ENCODE assay signal across 21 cellular contexts in genomic region chr6:128266946-128267345, GRCh38.
"Had no signal": no experiment of that assay in that cellular context is flagged by ENCODE, and none has a peak within 500 bp of the region (broad histone marks: within the 10 kb centered on the region; RNA-seq: fewer than 3 reads in every experiment).

No MANE protein-coding gene starts in this region.

- DNase-seq: activated CD4-positive, alpha-beta T cell treated with anti-CD3 and anti-CD28 coated beads, Interleukin-2, amount 50 U/mL, for 4 hours; activated CD8-positive, alpha-beta T cell treated with anti-CD3 and anti-CD28 coated beads, Interleukin-2, amount 10 ng/mL, durations not matched to agents 7 days and 5 days; activated gamma-delta T cell; activated naive CD4-positive, alpha-beta T cell treated with anti-CD3 and anti-CD28 coated beads for 36 hours; activated T-cell treated with anti-CD3 and anti-CD28 coated beads, Interleukin-2, amount 50 U/mL, for 24 hours; adrenal gland; caudate nucleus; cerebellar nuclear complex; NCI-H1092 treated with DMSO at 0.1 percent for 48 hours; NCI-H1436; NCI-H1694; NCI-H1930; NCI-H2081 treated with DMSO at 0.1 percent for 48 hours; NCI-H510A; NCI-H526; NCI-H748 treated with DMSO at 0.1 percent for 48 hours; NK-92 treated with Interleukin-12 subunit alpha and Interleukin-12 subunit beta, amount 100 ng/mL, for 24 hours; PC-9 had no signal

- H3K4me3 ChIP-seq: adrenal gland, PC-9 had no signal

- H3K4me2 ChIP-seq: PC-9 had no signal

- ATAC-seq: activated CD8-positive, alpha-beta T cell treated with anti-CD3 and anti-CD28 coated beads, Interleukin-2, amount 10 ng/mL, durations not matched to agents 7 days and 5 days; activated naive CD4-positive, alpha-beta T cell treated with anti-CD3 and anti-CD28 coated beads, Interleukin-2, amount 50 U/mL, for 72 hours; Right ventricle myocardium inferior had no signal

- H3K36me3 ChIP-seq: adrenal gland had no signal

- H3K27ac ChIP-seq: adrenal gland, PC-9, RWPE1 had no signal

- H2AFZ ChIP-seq: PC-9 had no signal

- H3K9me3 ChIP-seq: adrenal gland had no signal

- H3K4me1 ChIP-seq: adrenal gland had no signal

- H3K27me3 ChIP-seq: adrenal gland had no signal
